1 cellular context compared by ENCODE assay signal in the genomic region with DNA sequence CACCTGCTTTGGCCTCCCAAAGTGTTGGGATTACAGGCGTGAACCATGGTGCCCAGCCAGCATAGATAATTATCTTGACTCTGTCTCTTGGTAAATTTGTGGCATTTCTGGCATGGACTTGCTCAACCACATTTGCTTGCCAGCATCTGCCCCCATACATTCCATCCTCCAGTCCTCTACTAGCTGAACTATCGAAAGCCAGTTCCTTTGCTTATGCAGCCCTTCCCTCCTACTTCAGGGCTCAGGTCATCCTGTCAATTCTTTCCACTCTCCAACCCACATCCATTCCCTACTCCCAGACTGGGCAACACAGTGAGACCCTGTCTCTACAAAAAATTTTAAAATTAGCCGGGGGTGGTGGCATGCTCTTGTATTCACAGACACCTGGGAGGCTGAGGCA.
TF ChIP-seq lines count a peak whose summit lies in the region.

No MANE protein-coding gene starts in this region.

TF ChIP-seq in HCT116, 20 proteins besides CTCF, POLR2A, EP300 and RAD21:
- TF ChIP-seq ZFX (IDR thresholded peaks at IDR 0.05) (no peak), SIN3A (IDR thresholded peaks at IDR 0.05; ENCODE audit: low read depth) (no peak), CBX3 (IDR thresholded peaks at IDR 0.05; ENCODE audit: low read depth) (no peak), YY1 (IDR thresholded peaks at IDR 0.05; ENCODE audit: extremely low read depth, insufficient replicate concordance, low read depth, low read length) (no peak), POLR2AphosphoS5 (IDR thresholded peaks at IDR 0.05; ENCODE audit: low read depth, low read length) (no peak), JUND (IDR thresholded peaks at IDR 0.05) (no peak), ELF1 (IDR thresholded peaks at IDR 0.05; ENCODE audit: borderline replicate concordance, low read depth) (no peak), SP1 (IDR thresholded peaks at IDR 0.05; ENCODE audit: low read depth) (no peak), CEBPB (IDR thresholded peaks at IDR 0.05; ENCODE audit: low read depth) (no peak), TCF7L2 (IDR thresholded peaks at IDR 0.05; ENCODE audit: borderline replicate concordance, extremely low read depth, insufficient read depth, insufficient read length) (no peak), EGR1 (IDR thresholded peaks at IDR 0.05; ENCODE audit: low read depth) (no peak), ZNF274 (IDR thresholded peaks at IDR 0.05; ENCODE audit: low read depth, low read length) (no peak)
- TF ChIP-seq, protein P1, sequence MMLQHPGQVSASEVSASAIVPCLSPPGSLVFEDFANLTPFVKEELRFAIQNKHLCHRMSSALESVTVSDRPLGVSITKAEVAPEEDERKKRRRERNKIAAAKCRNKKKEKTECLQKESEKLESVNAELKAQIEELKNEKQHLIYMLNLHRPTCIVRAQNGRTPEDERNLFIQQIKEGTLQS (IDR thresholded peaks at IDR 0.05): no peak
- TF ChIP-seq, protein P2, sequence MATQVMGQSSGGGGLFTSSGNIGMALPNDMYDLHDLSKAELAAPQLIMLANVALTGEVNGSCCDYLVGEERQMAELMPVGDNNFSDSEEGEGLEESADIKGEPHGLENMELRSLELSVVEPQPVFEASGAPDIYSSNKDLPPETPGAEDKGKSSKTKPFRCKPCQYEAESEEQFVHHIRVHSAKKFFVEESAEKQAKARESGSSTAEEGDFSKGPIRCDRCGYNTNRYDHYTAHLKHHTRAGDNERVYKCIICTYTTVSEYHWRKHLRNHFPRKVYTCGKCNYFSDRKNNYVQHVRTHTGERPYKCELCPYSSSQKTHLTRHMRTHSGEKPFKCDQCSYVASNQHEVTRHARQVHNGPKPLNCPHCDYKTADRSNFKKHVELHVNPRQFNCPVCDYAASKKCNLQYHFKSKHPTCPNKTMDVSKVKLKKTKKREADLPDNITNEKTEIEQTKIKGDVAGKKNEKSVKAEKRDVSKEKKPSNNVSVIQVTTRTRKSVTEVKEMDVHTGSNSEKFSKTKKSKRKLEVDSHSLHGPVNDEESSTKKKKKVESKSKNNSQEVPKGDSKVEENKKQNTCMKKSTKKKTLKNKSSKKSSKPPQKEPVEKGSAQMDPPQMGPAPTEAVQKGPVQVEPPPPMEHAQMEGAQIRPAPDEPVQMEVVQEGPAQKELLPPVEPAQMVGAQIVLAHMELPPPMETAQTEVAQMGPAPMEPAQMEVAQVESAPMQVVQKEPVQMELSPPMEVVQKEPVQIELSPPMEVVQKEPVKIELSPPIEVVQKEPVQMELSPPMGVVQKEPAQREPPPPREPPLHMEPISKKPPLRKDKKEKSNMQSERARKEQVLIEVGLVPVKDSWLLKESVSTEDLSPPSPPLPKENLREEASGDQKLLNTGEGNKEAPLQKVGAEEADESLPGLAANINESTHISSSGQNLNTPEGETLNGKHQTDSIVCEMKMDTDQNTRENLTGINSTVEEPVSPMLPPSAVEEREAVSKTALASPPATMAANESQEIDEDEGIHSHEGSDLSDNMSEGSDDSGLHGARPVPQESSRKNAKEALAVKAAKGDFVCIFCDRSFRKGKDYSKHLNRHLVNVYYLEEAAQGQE (IDR thresholded peaks at IDR 0.05; ENCODE audit: low read depth): no peak
- TF ChIP-seq, protein P3, sequence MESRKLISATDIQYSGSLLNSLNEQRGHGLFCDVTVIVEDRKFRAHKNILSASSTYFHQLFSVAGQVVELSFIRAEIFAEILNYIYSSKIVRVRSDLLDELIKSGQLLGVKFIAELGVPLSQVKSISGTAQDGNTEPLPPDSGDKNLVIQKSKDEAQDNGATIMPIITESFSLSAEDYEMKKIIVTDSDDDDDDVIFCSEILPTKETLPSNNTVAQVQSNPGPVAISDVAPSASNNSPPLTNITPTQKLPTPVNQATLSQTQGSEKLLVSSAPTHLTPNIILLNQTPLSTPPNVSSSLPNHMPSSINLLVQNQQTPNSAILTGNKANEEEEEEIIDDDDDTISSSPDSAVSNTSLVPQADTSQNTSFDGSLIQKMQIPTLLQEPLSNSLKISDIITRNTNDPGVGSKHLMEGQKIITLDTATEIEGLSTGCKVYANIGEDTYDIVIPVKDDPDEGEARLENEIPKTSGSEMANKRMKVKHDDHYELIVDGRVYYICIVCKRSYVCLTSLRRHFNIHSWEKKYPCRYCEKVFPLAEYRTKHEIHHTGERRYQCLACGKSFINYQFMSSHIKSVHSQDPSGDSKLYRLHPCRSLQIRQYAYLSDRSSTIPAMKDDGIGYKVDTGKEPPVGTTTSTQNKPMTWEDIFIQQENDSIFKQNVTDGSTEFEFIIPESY (IDR thresholded peaks at IDR 0.05; ENCODE audit: extremely low read depth, insufficient replicate concordance, low read length): no peak
- TF ChIP-seq, protein P4, sequence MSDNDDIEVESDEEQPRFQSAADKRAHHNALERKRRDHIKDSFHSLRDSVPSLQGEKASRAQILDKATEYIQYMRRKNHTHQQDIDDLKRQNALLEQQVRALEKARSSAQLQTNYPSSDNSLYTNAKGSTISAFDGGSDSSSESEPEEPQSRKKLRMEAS (IDR thresholded peaks at IDR 0.05): no peak
